Comparison of ENCODE assay signal across 34 cellular contexts in genomic region chr6:142621822-142622221, GRCh38.
"Had no signal": no experiment of that assay in that cellular context is flagged by ENCODE, and none has a peak within 500 bp of the region (broad histone marks: within the 10 kb centered on the region; RNA-seq: fewer than 3 reads in every experiment).

No MANE protein-coding gene starts in this region.

- H3K4me2 ChIP-seq: KMS-11 had no signal

- DNase-seq: Karpas-422, Kasumi-1, KG1, MG63, MM.1S, MV-4-11, NCI-H1048, NCI-H1092, NCI-H1092 treated with DMSO at 0.1 percent for 48 hours, NCI-H1105, NCI-H1105 treated with DMSO at 0.1 percent for 48 hours, NCI-H1417, NCI-H1417 treated with DMSO at 0.1 percent for 48 hours, NCI-H1436, NCI-H1436 treated with DMSO at 0.1 percent for 48 hours, NCI-H146, NCI-H1694, NCI-H1694 treated with DMSO at 0.1 percent for 48 hours, NCI-H187, NCI-H187 treated with DMSO at 0.1 percent for 48 hours, NCI-H1930, NCI-H2029, NCI-H2029 treated with DMSO at 0.1 percent for 48 hours, NCI-H2081, NCI-H2081 treated with DMSO at 0.1 percent for 48 hours, NCI-H2107, NCI-H2171, NCI-H2171 treated with DMSO at 0.1 percent for 48 hours, NCI-H2227 treated with DMSO at 0.1 percent for 48 hours, NCI-H226, NCI-H345, NCI-H446, NCI-H446 treated with DMSO at 0.1 percent for 48 hours had no signal

- H3K36me3 ChIP-seq: MG63 had no signal

- H3K4me3 ChIP-seq: MG63 had no signal

- H3K9me3 ChIP-seq: MG63 had no signal

- H3K9ac ChIP-seq: KMS-11 had no signal

- H3K27me3 ChIP-seq: MG63 had no signal

- H3K27ac ChIP-seq: KMS-11 had no signal
